ENCODE assay signal across 19 cellular contexts in genomic region chr12:50528800-50529199, GRCh38. TPM values are rescaled to one million over a fixed set of nuclear protein-coding genes. Genes with fewer than 3 reads are reported as not detected.
DNase-seq lines count a peak whose midpoint lies in the region; ATAC-seq, FAIRE-seq and TF ChIP-seq lines count a peak whose summit lies in the region.
"Had no signal": no experiment of that assay in that cellular context is flagged by ENCODE, and none has a peak within 500 bp of the region (broad histone marks: within the 10 kb centered on the region; RNA-seq: fewer than 3 reads in every experiment).

No MANE protein-coding gene starts in this region.

- TF ChIP-seq CTCF in RWPE2 (IDR thresholded peaks at IDR 0.05; ENCODE audit: poor library complexity, severe bottlenecking) (no peak), brain (conservative IDR thresholded peaks at IDR 0.05) (no peak), neutrophil (IDR thresholded peaks at IDR 0.05) (no peak), glutamatergic neuron (IDR thresholded peaks at IDR 0.05; ENCODE audit: partially characterized antibody, unreplicated experiment) (no peak)

- peak overlapping the region; percentile 59 for H3K27ac Mint-ChIP-seq in activated CD4-positive, alpha-beta T cell treated with anti-CD3 and anti-CD28 coated beads for 36 hours
- H3K27ac Mint-ChIP-seq in brain (peak overlapping the region in 3 of 5 experiments; percentile 4 to 41 (median 12)), glutamatergic neuron (ENCODE audit: unreplicated experiment) (no peak overlapping the region)
- H3K27ac Mint-ChIP-seq: T-helper 17 cell had no signal

- DNase-seq in activated CD4-positive, alpha-beta T cell treated with anti-CD3 and anti-CD28 coated beads for 36 hours: no peak
- no peak for DNase-seq in activated CD4-positive, alpha-beta T cell treated with anti-CD3 and anti-CD28 coated beads, Interleukin-2, amount 50 U/mL, for 48 hours
- no peak for DNase-seq in RWPE2 (ENCODE audit: low spot score)
- no peak for DNase-seq in small intestine
- no peak for DNase-seq in glutamatergic neuron
- DNase-seq in NCI-H146 treated with DMSO at 0.1 percent for 48 hours (lab: John Stamatoyannopoulos, UW; ENCODE audit: unreplicated experiment): no peak
- DNase-seq: effector CD8-positive, alpha-beta T cell; NCI-H1930; occipital lobe; SHP77; sigmoid colon; stimulated activated CD4-positive, alpha-beta T cell treated with anti-CD3 and anti-CD28 coated beads, Interleukin-2, amount 100 ng/mL, for 48 hours; T-helper 17 cell had no signal

- POLR2A ChIA-PET in activated CD4-positive, alpha-beta T cell treated with anti-CD3 and anti-CD28 coated beads for 36 hours (lab: Charles Lee): interaction anchor here (0.7 kb wide), 1 partner anchor 14 kb away, joined by 3 read pairs; no protein-coding TSS in a partner anchor

- H3K9me3 ChIP-seq in RWPE2 (ENCODE audit: severe bottlenecking) (no peaks in the 10 kb centered on the region), neutrophil (no peaks in the 10 kb centered on the region), small intestine (ENCODE audit: control insufficient read depth, low read depth) (no peaks in the 10 kb centered on the region)
- H3K9me3 ChIP-seq: breast epithelium, sigmoid colon, thoracic aorta had no signal

- no peaks in the 10 kb centered on the region for H3K27me3 ChIP-seq in RWPE2 (ENCODE audit: insufficient read depth, poor library complexity, severe bottlenecking)
- H3K27me3 ChIP-seq in neutrophil: no peaks in the 10 kb centered on the region
- H3K27me3 ChIP-seq in small intestine (ENCODE audit: control insufficient read depth in 2 of 2, insufficient read depth in 2 of 2, low read length in 2 of 2): no peaks in the 10 kb centered on the region
- H3K27me3 ChIP-seq: breast epithelium, hepatocyte, sigmoid colon had no signal

- peak overlapping the region; percentile 99 for H3K27ac ChIP-seq in RWPE2 (ENCODE audit: poor library complexity, severe bottlenecking)
- peak overlapping the region; percentile 28 for H3K27ac ChIP-seq in neutrophil
- no peak overlapping the region for H3K27ac ChIP-seq in small intestine (ENCODE audit: low read depth in 1 of 2, low read length in 1 of 2)
- H3K27ac ChIP-seq: breast epithelium, hepatocyte, sigmoid colon, thoracic aorta had no signal

- H3K9me3 Mint-ChIP-seq in activated CD4-positive, alpha-beta T cell treated with anti-CD3 and anti-CD28 coated beads for 36 hours (ENCODE audit: low read depth): no peaks in the 10 kb centered on the region
- H3K9me3 Mint-ChIP-seq in brain (peaks cover 0 to 6% (median 5%) of the 10 kb centered on the region in 5 experiments), glutamatergic neuron (ENCODE audit: unreplicated experiment) (no peaks in the 10 kb centered on the region)

- H3K4me1 Mint-ChIP-seq in activated CD4-positive, alpha-beta T cell treated with anti-CD3 and anti-CD28 coated beads for 36 hours: peaks cover 36% of the 10 kb centered on the region
- H3K4me1 Mint-ChIP-seq in brain (peaks cover 26% of the 10 kb centered on the region), glutamatergic neuron (ENCODE audit: low read depth, unreplicated experiment) (no peaks in the 10 kb centered on the region)

- H3K4me1 ChIP-seq in RWPE2 (ENCODE audit: insufficient read depth, poor library complexity, severe bottlenecking) (peaks cover 31% of the 10 kb centered on the region), neutrophil (ENCODE audit: control insufficient read depth in 1 of 2, insufficient read depth in 1 of 2, low read depth in 1 of 2, low read length in 1 of 2) (peaks cover 37 to 42% of the 10 kb centered on the region in 2 experiments), small intestine (ENCODE audit: control insufficient read depth in 2 of 2, insufficient read depth in 1 of 2, low read depth in 1 of 2, low read length in 1 of 2) (peaks cover 3 to 13% of the 10 kb centered on the region in 2 donors)

- intact Hi-C loops in activated CD4-positive, alpha-beta T cell treated with anti-CD3 and anti-CD28 coated beads for 36 hours (cut with DNase I, micrococcal nuclease): no loop called here

- H3K36me3 Mint-ChIP-seq in activated CD4-positive, alpha-beta T cell treated with anti-CD3 and anti-CD28 coated beads for 36 hours (ENCODE audit: low read depth): peaks cover 18% of the 10 kb centered on the region
- H3K36me3 Mint-ChIP-seq in brain: peaks cover 35% of the 10 kb centered on the region
- H3K36me3 Mint-ChIP-seq in glutamatergic neuron (ENCODE audit: unreplicated experiment): no peaks in the 10 kb centered on the region

- H3K36me3 ChIP-seq in RWPE2 (ENCODE audit: low read depth) (0 out of 2 replicates have a peak, but pooled peaks cover 5% of the 10 kb centered on the region), neutrophil (no peaks in the 10 kb centered on the region), small intestine (ENCODE audit: control insufficient read depth in 2 of 2, insufficient read depth in 2 of 2, low read length in 2 of 2) (no peaks in the 10 kb centered on the region)
- H3K36me3 ChIP-seq: breast epithelium, sigmoid colon, thoracic aorta had no signal

- H3K4me3 Mint-ChIP-seq in activated CD4-positive, alpha-beta T cell treated with anti-CD3 and anti-CD28 coated beads for 36 hours: no peak overlapping the region
- H3K4me3 Mint-ChIP-seq in brain (no peak overlapping the region), glutamatergic neuron (ENCODE audit: unreplicated experiment) (no peak overlapping the region)
- H3K4me3 Mint-ChIP-seq: T-helper 17 cell had no signal

- H3K27me3 Mint-ChIP-seq in activated CD4-positive, alpha-beta T cell treated with anti-CD3 and anti-CD28 coated beads for 36 hours: no peaks in the 10 kb centered on the region
- H3K27me3 Mint-ChIP-seq in brain (no peaks in the 10 kb centered on the region), glutamatergic neuron (ENCODE audit: unreplicated experiment) (peaks cover 2% of the 10 kb centered on the region)
- H3K27me3 Mint-ChIP-seq: T-helper 17 cell had no signal

- WGBS in small intestine, 3 donors: 87 to 100% (median 90%) methylated on average over 1 of the region's 1 CpG

- FAIRE-seq in small intestine (lab: Jason Lieb, UNC): no peak
- FAIRE-seq: A204.1 had no signal

- CTCF ChIA-PET in activated CD4-positive, alpha-beta T cell treated with anti-CD3 and anti-CD28 coated beads for 36 hours (lab: Charles Lee): no interaction called here

- no peak for ATAC-seq in activated CD4-positive, alpha-beta T cell treated with anti-CD3 and anti-CD28 coated beads for 36 hours
- no peak for ATAC-seq in RWPE2 (ENCODE audit: low read depth)
- ATAC-seq: T-helper 17 cell had no signal

- no peak overlapping the region for H3K4me3 ChIP-seq in RWPE2 (ENCODE audit: severe bottlenecking)
- no peak overlapping the region for H3K4me3 ChIP-seq in neutrophil (ENCODE audit: low read depth in 1 of 2, low read length in 1 of 2)
- H3K4me3 ChIP-seq in small intestine (ENCODE audit: low read depth in 1 of 2, low read length in 2 of 2): no peak overlapping the region
- H3K4me3 ChIP-seq: breast epithelium, hepatocyte, sigmoid colon, thoracic aorta had no signal

RNA-seq across cellular contexts. Expression of gene DIP2B, which starts 24.0 kb away (rescaled TPM):
- 10 to 100 TPM; 29.2 to 29.4 TPM for total RNA-seq in activated CD4-positive, alpha-beta T cell treated with anti-CD3 and anti-CD28 coated beads for 36 hours
- polyA plus RNA-seq in brain (ENCODE audit: insufficient read depth, low read depth, low replicate concordance) (23.0 TPM), small intestine (1 to 10 TPM; 6.3 to 7.4 (median 6.5) TPM)
- total RNA-seq in glutamatergic neuron (ENCODE audit: unreplicated experiment): 37.3 TPM

Comparison
In these comparisons a context has a peak if more than half of its experiments do, and no peak if none do; other contexts are left out.
1. H3K27ac ChIP-seq: peak in RWPE2 (single experiment) and neutrophil (single experiment); none in small intestine (0 of 2).